ENCODE assay signal across 10 cellular contexts in the genomic region with DNA sequence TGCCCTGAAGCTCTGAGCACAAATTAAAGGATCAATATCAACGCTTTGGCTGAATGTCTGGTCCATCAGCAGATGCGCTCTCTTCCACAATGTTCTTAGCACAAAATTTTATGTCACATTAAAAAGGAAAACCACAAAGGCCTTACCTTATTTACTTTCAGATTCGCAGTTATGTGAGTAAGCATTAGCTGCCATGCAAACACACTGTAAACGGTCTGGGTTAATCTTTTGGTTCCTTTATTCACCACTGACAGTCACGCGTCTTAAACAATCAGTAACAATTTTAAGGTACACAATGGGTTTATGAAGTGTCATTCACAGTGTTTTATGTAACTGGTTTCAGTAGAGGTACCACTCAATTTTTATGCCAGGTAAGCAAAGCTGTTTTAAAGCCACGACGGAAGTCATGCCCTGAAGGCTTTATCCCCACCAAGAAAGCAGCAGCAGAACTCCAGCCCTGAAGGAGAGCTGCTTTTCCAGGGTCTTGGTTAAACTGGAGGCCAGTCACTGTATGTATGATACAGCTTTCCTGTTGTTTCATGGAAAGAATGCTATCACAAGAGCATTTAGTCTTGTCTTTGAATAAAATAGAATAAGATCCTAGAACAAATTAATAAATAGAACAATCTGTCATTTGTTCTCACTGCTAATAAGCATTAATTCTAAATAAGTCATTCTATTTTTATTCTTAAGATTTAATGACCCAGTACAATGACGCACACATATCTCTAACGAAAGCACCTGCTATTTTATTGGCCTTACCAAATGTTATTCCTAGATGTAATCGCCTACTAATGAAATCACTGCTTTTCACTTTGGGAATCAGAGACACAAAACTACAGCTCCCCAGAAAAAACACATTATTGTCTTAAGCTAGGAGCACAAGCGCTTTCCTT.
A peak's percentile ranks its signal among the peaks of the same experiment; 100 is the strongest.
DNase-seq lines count a peak whose midpoint lies in the region; ATAC-seq, FAIRE-seq and TF ChIP-seq lines count a peak whose summit lies in the region.
"Had no signal": no experiment of that assay in that cellular context is flagged by ENCODE, and none has a peak within 500 bp of the region (broad histone marks: within the 10 kb centered on the region; RNA-seq: fewer than 3 reads in every experiment).

No MANE protein-coding gene starts in this region.

- intact Hi-C loops in HepG2 (cut with micrococcal nuclease; ENCODE audit: unreplicated experiment), result no loop called here
- intact Hi-C loops in right lobe of liver (cut with DNase I), result no loop called here
- intact Hi-C loops in PC-3 (cut with micrococcal nuclease), result loop anchor here (1.0 kb wide), 2 partner anchors 25 to 41 kb away; no protein-coding TSS in a partner anchor

- no peaks in the 10 kb centered on the region for H3K9me3 ChIP-seq in HepG2 (ENCODE audit: low read length)
- H3K9me3 ChIP-seq in right lobe of liver, result no peaks in the 10 kb centered on the region
- H3K9me3 ChIP-seq in PC-3 (ENCODE audit: low read length), result no peaks in the 10 kb centered on the region

- POLR2A ChIA-PET in HepG2 (lab: Yijun Ruan, JAX), result interaction anchor here (1.7 to 2.0 kb wide), 2 partner anchors 16 to 40 kb away, joined by 4 to 5 read pairs; no protein-coding TSS in a partner anchor
- POLR2A ChIA-PET in PC-3 (lab: Charles Lee; ENCODE audit: unreplicated experiment), result interaction anchor here (0.6 kb wide), 1 partner anchor 53 kb away, joined by 3 read pairs; no protein-coding TSS in a partner anchor
- POLR2A ChIA-PET in RWPE1 (lab: Yijun Ruan, JAX; ENCODE audit: low non-redundant PET), result no interaction called here

- FAIRE-seq in HepG2 (lab: Jason Lieb, UNC), result no peak

- H3K4me1 ChIP-seq in HepG2 (ENCODE audit: insufficient read depth, low read length) (peaks cover 39% of the 10 kb centered on the region), right lobe of liver (no peaks in the 10 kb centered on the region), PC-3 (ENCODE audit: insufficient read depth, low read length) (peaks cover 14% of the 10 kb centered on the region)

- CTCF ChIA-PET in HepG2 (lab: Yijun Ruan, JAX; ENCODE audit: low intra/inter-chr PET ratio, low total read pairs) (no interaction called here), PC-3 (lab: Charles Lee) (interaction anchor here (0.5 kb wide), 1 partner anchor 106 kb away, joined by 3 read pairs; no protein-coding TSS in a partner anchor), RWPE1 (lab: Yijun Ruan, JAX) (no interaction called here)

- H4K20me1 ChIP-seq in HepG2 (ENCODE audit: insufficient read depth, low read length), result no peaks in the 10 kb centered on the region
- H4K20me1 ChIP-seq in PC-3 (ENCODE audit: low read length), result no peaks in the 10 kb centered on the region

- H3K4me3 ChIP-seq in HepG2 (replicated peaks in 1 of 3; ENCODE audit: insufficient read depth in 1 of 3, low read depth in 2 of 3, low read length in 3 of 3) (no peak overlapping the region), right lobe of liver (no peak overlapping the region), PC-3 (ENCODE audit: low read length) (no peak overlapping the region)

- H3K36me3 ChIP-seq in HepG2 (replicated peaks in 1 of 2; ENCODE audit: control insufficient read depth in 1 of 2, insufficient read depth in 2 of 2, low read length in 2 of 2) (peaks cover 1 to 6% of the 10 kb centered on the region in 2 experiments; a peak in 3 of 5 replicates), right lobe of liver (no peaks in the 10 kb centered on the region), PC-3 (ENCODE audit: low read depth, low read length) (no peaks in the 10 kb centered on the region)

- H3K27ac ChIP-seq in HepG2 (ENCODE audit: extremely low read length, insufficient read depth, low read length) (no peak overlapping the region), right lobe of liver (no peak overlapping the region), PC-3 (ENCODE audit: low read length) (peak overlapping the region; percentile 61), RWPE1 (no peak overlapping the region)

- BruUV-seq in HepG2 (replicated peaks; lab: Mats Ljungman, UMichigan) (no TSS peak), PC-3 (replicated peaks; lab: Mats Ljungman, UMichigan) (no TSS peak)

- no peaks in the 10 kb centered on the region for H3K9me2 ChIP-seq in PC-3 (replicated peaks; ENCODE audit: low read length)

- H3K27me3 ChIP-seq in HepG2 (ENCODE audit: control insufficient read depth in 1 of 2, insufficient read depth in 2 of 2, low read length in 2 of 2) (no peaks in the 10 kb centered on the region), right lobe of liver (no peaks in the 10 kb centered on the region), PC-3 (ENCODE audit: low read length) (no peaks in the 10 kb centered on the region)

- DNase-seq in HepG2 (ENCODE audit: low spot score) (peak; percentile 15), right lobe of liver (no peak), PC-3 (peak; percentile 94), glomerular visceral epithelial cell (ENCODE audit: extremely low spot score) (no peak), RWPE1 (ENCODE audit: low spot score) (no peak)
- DNase-seq in stimulated activated CD4-positive, alpha-beta T cell treated with anti-CD3 and anti-CD28 coated beads, Interleukin-2, amount 100 ng/mL, for 48 hours, result no peak
- DNase-seq in stimulated activated CD8-positive, alpha-beta memory T cell treated with anti-CD3 and anti-CD28 coated beads, Interleukin-4, amount 100 ng/mL, for 48 hours, result no peak
- DNase-seq: KBM-7, T-helper 9 cell had no signal

- no peak for TF ChIP-seq POLR2A in HepG2 (IDR thresholded peaks at IDR 0.05; ENCODE audit: insufficient read depth in 1 of 2, low read depth in 2 of 2, low read length in 2 of 2)
- no peak for TF ChIP-seq POLR2A in right lobe of liver (IDR thresholded peaks at IDR 0.05)

- H3K9ac ChIP-seq in HepG2 (ENCODE audit: insufficient read depth, low read depth, low read length) (no peak overlapping the region), PC-3 (ENCODE audit: low read length) (peak overlapping the region; percentile 23; the same call in 1 of the 2 replicates)

- TF ChIP-seq RAD21 in HepG2 (CRISPR knock-in tag; IDR thresholded peaks at IDR 0.05), result no peak

- TF ChIP-seq CTCF in HepG2 (CRISPR knock-in tag; IDR thresholded peaks at IDR 0.05) (no peak), right lobe of liver (IDR thresholded peaks at IDR 0.05) (no peak), PC-3 (conservative IDR thresholded peaks at IDR 0.05; ENCODE audit: low read depth, low read length) (no peak), RWPE1 (conservative IDR thresholded peaks at IDR 0.05; ENCODE audit: low read depth) (no peak)

- H2AFZ ChIP-seq in HepG2 (ENCODE audit: low read length) (no peak overlapping the region), PC-3 (ENCODE audit: low read length) (no peak overlapping the region)

- TF ChIP-seq EP300 in HepG2 (IDR thresholded peaks at IDR 0.05; ENCODE audit: low read depth in 2 of 2, low read length in 2 of 2) (no peak), HepG2 (CRISPR knock-in tag; IDR thresholded peaks at IDR 0.05; ENCODE audit: borderline replicate concordance) (no peak)

- no peaks in the 10 kb centered on the region for H3K79me2 ChIP-seq in HepG2 (ENCODE audit: insufficient read depth, low read length)
- H3K79me2 ChIP-seq in PC-3 (ENCODE audit: low read length), result no peaks in the 10 kb centered on the region

- WGBS in HepG2 (ENCODE audit: low lambda C conversion rate), result 70% methylated on average over 12 of the region's 12 CpGs
- 75% methylated on average over 12 of the region's 12 CpGs for WGBS in right lobe of liver (ENCODE audit: insufficient coverage, low coverage, low lambda C conversion rate, missing lambda C conversion rate)

- ATAC-seq in HepG2 (no peak), right lobe of liver (no peak), HG03521 (IDR thresholded peaks at IDR 0.05; ENCODE audit: unreplicated experiment) (peak; percentile 81), PC-3 (peak; percentile 99)

- in situ Hi-C loops in HepG2 (cut with HindIII; ENCODE audit: extremely low pct_ligation_motif_present, low pct_unique_long_range_greater_than_20kb), result no loop called here

- H3K4me2 ChIP-seq in HepG2 (ENCODE audit: low read depth, low read length) (no peak overlapping the region), PC-3 (ENCODE audit: low read length) (peak overlapping the region; percentile 54)

- no peaks in the 10 kb centered on the region for H3F3A ChIP-seq in PC-3 (ENCODE audit: low read length, unreplicated experiment)

TF ChIP-seq in HepG2, 621 proteins besides CTCF, POLR2A, EP300 and RAD21 (continues in another document):
- TF ChIP-seq, protein P1, sequence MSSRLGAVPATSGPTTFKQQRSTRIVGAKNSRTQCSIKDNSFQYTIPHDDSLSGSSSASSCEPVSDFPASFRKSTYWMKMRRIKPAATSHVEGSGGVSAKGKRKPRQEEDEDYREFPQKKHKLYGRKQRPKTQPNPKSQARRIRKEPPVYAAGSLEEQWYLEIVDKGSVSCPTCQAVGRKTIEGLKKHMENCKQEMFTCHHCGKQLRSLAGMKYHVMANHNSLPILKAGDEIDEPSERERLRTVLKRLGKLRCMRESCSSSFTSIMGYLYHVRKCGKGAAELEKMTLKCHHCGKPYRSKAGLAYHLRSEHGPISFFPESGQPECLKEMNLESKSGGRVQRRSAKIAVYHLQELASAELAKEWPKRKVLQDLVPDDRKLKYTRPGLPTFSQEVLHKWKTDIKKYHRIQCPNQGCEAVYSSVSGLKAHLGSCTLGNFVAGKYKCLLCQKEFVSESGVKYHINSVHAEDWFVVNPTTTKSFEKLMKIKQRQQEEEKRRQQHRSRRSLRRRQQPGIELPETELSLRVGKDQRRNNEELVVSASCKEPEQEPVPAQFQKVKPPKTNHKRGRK (CRISPR knock-in tag; IDR thresholded peaks at IDR 0.05), result no peak
- TF ChIP-seq MAFF (IDR thresholded peaks at IDR 0.05; ENCODE audit: low read depth, low read length) (0 out of 2 replicates have a peak, but pooled peaks have one; percentile 26), ZNF564 (CRISPR knock-in tag; IDR thresholded peaks at IDR 0.05) (no peak), ZNF468 (CRISPR knock-in tag; IDR thresholded peaks at IDR 0.05) (no peak), FOXA3 (CRISPR knock-in tag; IDR thresholded peaks at IDR 0.05) (0 out of 2 replicates have a peak, but pooled peaks have one; percentile 18), PITX1 (CRISPR knock-in tag; IDR thresholded peaks at IDR 0.05) (no peak)
- TF ChIP-seq, protein P2, sequence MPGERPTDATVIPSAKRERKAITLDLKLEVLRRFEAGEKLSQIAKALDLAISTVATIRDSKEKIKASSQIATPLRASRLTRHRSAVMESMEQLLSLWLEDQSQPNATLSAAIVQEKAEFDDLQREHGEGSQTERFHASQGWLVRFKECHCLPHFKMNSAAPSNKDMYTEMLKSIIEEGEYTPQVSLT (CRISPR knock-in tag; IDR thresholded peaks at IDR 0.05; ENCODE audit: borderline replicate concordance, low read depth), result no peak
- TF ChIP-seq, protein P3, sequence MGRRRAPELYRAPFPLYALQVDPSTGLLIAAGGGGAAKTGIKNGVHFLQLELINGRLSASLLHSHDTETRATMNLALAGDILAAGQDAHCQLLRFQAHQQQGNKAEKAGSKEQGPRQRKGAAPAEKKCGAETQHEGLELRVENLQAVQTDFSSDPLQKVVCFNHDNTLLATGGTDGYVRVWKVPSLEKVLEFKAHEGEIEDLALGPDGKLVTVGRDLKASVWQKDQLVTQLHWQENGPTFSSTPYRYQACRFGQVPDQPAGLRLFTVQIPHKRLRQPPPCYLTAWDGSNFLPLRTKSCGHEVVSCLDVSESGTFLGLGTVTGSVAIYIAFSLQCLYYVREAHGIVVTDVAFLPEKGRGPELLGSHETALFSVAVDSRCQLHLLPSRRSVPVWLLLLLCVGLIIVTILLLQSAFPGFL (CRISPR knock-in tag; IDR thresholded peaks at IDR 0.05), result no peak

Comparison
In these comparisons a context has a peak if more than half of its experiments do, and no peak if none do; other contexts are left out.
1. DNase-seq: peak in HepG2 (single experiment) and PC-3 (single experiment); none in right lobe of liver (0 of 3), glomerular visceral epithelial cell (single experiment), RWPE1 (single experiment), stimulated activated CD4-positive, alpha-beta T cell treated with anti-CD3 and anti-CD28 coated beads, Interleukin-2, amount 100 ng/mL, for 48 hours (0 of 2) and stimulated activated CD8-positive, alpha-beta memory T cell treated with anti-CD3 and anti-CD28 coated beads, Interleukin-4, amount 100 ng/mL, for 48 hours (single experiment).
2. ATAC-seq: peak in HG03521 (single experiment) and PC-3 (single experiment); none in HepG2 (single experiment) and right lobe of liver (0 of 4).